29 cellular contexts compared by ENCODE assay signal in the genomic region with DNA sequence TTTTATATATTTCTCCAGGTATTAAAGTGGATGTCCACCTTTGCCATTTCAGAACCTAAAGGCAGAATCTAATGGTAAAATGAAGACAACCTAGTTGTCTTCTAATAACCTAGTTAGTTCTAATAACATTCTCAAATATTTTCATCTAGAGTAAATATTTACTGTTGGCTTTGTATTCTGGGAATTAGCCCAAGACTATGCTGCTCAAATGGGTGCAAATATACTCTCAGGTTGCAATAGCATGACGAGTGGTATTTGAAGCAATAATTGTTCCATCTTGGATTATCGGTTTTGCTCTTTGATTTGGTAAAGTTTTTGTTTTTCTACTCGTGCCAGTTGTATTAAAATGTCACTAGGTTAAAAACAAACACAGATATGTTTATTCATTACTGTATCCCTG.
"Had no signal": no experiment of that assay in that cellular context is flagged by ENCODE, and none has a peak within 500 bp of the region (broad histone marks: within the 10 kb centered on the region; RNA-seq: fewer than 3 reads in every experiment).

No MANE protein-coding gene starts in this region.

- DNase-seq: activated CD4-positive, alpha-beta memory T cell treated with anti-CD3 and anti-CD28 coated beads for 36 hours; activated CD4-positive, alpha-beta T cell treated with anti-CD3 and anti-CD28 coated beads for 36 hours; activated CD4-positive, alpha-beta T cell treated with anti-CD3 and anti-CD28 coated beads, Interleukin-2, amount 50 U/mL, for 1 hour; activated CD8-positive, alpha-beta memory T cell treated with anti-CD3 and anti-CD28 coated beads for 24 hours; activated CD8-positive, alpha-beta memory T cell treated with anti-CD3 and anti-CD28 coated beads, Interleukin-2, amount 10 ng/mL, durations not matched to agents 7 days and 5 days; activated CD8-positive, alpha-beta memory T cell treated with anti-CD3 and anti-CD28 coated beads, Interleukin-2, amount 50 U/mL, for 48 hours; activated effector memory CD4-positive, alpha-beta T cell treated with Interleukin-2 at 50 U/mL for 16 hours; activated naive CD4-positive, alpha-beta T cell treated with anti-CD3 and anti-CD28 coated beads, Interleukin-2, amount 10 ng/mL, durations not matched to agents 7 days and 5 days; activated naive CD8-positive, alpha-beta T cell treated with anti-CD3 and anti-CD28 coated beads, Interleukin-2, amount 50 U/mL, for 24 hours; activated T-cell treated with anti-CD3 and anti-CD28 coated beads, Interleukin-2, amount 50 U/mL, for 48 hours; anterior cingulate cortex; caudate nucleus; cerebellar nuclear complex; cortex of kidney; Karpas-422; MG63; NCI-H1048; NCI-H146; NCI-H187; NCI-H2081 treated with DMSO at 0.1 percent for 48 hours; NCI-H510A; NCI-H526 treated with DMSO at 0.1 percent for 48 hours; NCI-H774; Peyer's patch; RPMI8226; SHP77 treated with DMSO at 0.1 percent for 48 hours; SK-N-SH had no signal

- ATAC-seq: activated CD4-positive, alpha-beta T cell treated with anti-CD3 and anti-CD28 coated beads for 36 hours; activated CD4-positive, CD25-positive, alpha-beta regulatory T cell treated with anti-CD3 and anti-CD28 coated beads, Interleukin-2, amount 50 U/mL, for 24 hours; activated CD8-positive, alpha-beta memory T cell treated with anti-CD3 and anti-CD28 coated beads, Interleukin-2, amount 10 ng/mL, durations not matched to agents 7 days and 5 days; activated naive CD8-positive, alpha-beta T cell treated with anti-CD3 and anti-CD28 coated beads, Interleukin-2, amount 50 U/mL, for 24 hours; WTC11 had no signal
